ENCODE assay signal across 1 cellular context in the genomic region with DNA sequence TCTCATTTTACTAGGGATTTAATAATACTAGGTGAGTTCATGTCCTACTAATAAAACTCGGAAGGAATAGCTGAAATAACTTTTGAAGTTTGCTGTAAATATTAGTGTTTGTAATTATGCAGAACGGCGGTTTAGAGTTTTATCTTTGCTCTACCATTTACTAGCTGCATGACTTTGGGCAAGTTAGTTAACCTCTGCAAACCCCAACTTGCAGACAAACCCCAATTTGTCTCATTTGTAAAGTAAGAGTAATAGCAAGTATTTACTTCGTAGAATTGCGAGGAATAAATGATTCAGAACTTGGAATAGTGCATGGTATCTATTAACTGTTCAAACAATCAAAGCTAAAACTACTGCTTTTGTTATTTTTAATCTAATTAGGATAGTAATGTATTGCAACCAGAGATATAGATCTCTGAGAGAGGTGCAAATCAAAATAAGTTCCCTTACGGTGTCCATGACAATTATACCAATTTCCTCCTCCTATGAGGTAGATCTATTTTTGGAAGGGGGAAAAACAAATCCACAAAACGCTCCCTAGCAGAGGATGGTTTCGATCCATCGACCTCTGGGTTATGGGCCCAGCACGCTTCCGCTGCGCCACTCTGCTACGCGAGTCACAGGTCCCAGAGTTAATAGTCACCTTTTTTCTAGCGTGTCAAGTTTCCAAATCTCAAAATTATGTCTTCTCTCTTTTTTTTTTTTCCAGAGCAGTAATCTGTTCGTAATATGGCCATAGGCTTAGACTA.
TF ChIP-seq lines count a peak whose summit lies in the region.

No MANE protein-coding gene starts in this region.

TF ChIP-seq in GM23338, 12 proteins besides CTCF, POLR2A, EP300 and RAD21 (continued from another document):
- TF ChIP-seq, protein P1, sequence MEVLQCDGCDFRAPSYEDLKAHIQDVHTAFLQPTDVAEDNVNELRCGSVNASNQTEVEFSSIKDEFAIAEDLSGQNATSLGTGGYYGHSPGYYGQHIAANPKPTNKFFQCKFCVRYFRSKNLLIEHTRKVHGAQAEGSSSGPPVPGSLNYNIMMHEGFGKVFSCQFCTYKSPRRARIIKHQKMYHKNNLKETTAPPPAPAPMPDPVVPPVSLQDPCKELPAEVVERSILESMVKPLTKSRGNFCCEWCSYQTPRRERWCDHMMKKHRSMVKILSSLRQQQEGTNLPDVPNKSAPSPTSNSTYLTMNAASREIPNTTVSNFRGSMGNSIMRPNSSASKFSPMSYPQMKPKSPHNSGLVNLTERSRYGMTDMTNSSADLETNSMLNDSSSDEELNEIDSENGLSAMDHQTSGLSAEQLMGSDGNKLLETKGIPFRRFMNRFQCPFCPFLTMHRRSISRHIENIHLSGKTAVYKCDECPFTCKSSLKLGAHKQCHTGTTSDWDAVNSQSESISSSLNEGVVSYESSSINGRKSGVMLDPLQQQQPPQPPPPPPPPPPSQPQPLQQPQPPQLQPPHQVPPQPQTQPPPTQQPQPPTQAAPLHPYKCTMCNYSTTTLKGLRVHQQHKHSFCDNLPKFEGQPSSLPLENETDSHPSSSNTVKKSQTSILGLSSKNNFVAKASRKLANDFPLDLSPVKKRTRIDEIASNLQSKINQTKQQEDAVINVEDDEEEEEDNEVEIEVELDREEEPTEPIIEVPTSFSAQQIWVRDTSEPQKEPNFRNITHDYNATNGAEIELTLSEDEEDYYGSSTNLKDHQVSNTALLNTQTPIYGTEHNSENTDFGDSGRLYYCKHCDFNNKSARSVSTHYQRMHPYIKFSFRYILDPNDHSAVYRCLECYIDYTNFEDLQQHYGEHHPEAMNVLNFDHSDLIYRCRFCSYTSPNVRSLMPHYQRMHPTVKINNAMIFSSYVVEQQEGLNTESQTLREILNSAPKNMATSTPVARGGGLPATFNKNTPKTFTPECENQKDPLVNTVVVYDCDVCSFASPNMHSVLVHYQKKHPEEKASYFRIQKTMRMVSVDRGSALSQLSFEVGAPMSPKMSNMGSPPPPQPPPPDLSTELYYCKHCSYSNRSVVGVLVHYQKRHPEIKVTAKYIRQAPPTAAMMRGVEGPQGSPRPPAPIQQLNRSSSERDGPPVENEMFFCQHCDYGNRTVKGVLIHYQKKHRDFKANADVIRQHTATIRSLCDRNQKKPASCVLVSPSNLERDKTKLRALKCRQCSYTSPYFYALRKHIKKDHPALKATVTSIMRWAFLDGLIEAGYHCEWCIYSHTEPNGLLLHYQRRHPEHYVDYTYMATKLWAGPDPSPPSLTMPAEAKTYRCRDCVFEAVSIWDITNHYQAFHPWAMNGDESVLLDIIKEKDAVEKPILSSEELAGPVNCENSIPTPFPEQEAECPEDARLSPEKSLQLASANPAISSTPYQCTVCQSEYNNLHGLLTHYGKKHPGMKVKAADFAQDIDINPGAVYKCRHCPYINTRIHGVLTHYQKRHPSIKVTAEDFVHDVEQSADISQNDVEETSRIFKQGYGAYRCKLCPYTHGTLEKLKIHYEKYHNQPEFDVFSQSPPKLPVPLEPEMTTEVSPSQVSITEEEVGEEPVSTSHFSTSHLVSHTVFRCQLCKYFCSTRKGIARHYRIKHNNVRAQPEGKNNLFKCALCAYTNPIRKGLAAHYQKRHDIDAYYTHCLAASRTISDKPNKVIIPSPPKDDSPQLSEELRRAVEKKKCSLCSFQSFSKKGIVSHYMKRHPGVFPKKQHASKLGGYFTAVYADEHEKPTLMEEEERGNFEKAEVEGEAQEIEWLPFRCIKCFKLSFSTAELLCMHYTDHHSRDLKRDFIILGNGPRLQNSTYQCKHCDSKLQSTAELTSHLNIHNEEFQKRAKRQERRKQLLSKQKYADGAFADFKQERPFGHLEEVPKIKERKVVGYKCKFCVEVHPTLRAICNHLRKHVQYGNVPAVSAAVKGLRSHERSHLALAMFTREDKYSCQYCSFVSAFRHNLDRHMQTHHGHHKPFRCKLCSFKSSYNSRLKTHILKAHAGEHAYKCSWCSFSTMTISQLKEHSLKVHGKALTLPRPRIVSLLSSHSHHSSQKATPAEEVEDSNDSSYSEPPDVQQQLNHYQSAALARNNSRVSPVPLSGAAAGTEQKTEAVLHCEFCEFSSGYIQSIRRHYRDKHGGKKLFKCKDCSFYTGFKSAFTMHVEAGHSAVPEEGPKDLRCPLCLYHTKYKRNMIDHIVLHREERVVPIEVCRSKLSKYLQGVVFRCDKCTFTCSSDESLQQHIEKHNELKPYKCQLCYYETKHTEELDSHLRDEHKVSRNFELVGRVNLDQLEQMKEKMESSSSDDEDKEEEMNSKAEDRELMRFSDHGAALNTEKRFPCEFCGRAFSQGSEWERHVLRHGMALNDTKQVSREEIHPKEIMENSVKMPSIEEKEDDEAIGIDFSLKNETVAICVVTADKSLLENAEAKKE (CRISPR knock-in tag; IDR thresholded peaks at IDR 0.05), result no peak
